In genomic region chr15:65102912-65103311, GRCh38 we compare ENCODE assay signal across 2 cellular contexts.
TF ChIP-seq lines count a peak whose summit lies in the region.

No MANE protein-coding gene starts in this region.

TF ChIP-seq in WTC11, 78 proteins besides CTCF, POLR2A, EP300 and RAD21:
- no peak for TF ChIP-seq AR (CRISPR knock-in tag; IDR thresholded peaks at IDR 0.05)
- TF ChIP-seq ZNF423 (CRISPR knock-in tag; IDR thresholded peaks at IDR 0.05) = no peak
- TF ChIP-seq HMGXB4 (CRISPR knock-in tag; IDR thresholded peaks at IDR 0.05) = no peak
- no peak for TF ChIP-seq ZNF219 (CRISPR knock-in tag; IDR thresholded peaks at IDR 0.05; ENCODE audit: borderline replicate concordance)
- TF ChIP-seq KAT7 (CRISPR knock-in tag; IDR thresholded peaks at IDR 0.05; ENCODE audit: borderline replicate concordance) = no peak
- TF ChIP-seq RORB (CRISPR knock-in tag; IDR thresholded peaks at IDR 0.05) = no peak
- no peak for TF ChIP-seq RELA (CRISPR knock-in tag; IDR thresholded peaks at IDR 0.05; ENCODE audit: borderline replicate concordance)
- no peak for TF ChIP-seq CREB1 (CRISPR knock-in tag; IDR thresholded peaks at IDR 0.05)

TF ChIP-seq in HepG2, 621 proteins besides CTCF, POLR2A, EP300 and RAD21:
- TF ChIP-seq FOXO4 (CRISPR knock-in tag; conservative IDR thresholded peaks at IDR 0.05) = no peak
